ENCODE assay signal across 1 cellular context in the genomic region with DNA sequence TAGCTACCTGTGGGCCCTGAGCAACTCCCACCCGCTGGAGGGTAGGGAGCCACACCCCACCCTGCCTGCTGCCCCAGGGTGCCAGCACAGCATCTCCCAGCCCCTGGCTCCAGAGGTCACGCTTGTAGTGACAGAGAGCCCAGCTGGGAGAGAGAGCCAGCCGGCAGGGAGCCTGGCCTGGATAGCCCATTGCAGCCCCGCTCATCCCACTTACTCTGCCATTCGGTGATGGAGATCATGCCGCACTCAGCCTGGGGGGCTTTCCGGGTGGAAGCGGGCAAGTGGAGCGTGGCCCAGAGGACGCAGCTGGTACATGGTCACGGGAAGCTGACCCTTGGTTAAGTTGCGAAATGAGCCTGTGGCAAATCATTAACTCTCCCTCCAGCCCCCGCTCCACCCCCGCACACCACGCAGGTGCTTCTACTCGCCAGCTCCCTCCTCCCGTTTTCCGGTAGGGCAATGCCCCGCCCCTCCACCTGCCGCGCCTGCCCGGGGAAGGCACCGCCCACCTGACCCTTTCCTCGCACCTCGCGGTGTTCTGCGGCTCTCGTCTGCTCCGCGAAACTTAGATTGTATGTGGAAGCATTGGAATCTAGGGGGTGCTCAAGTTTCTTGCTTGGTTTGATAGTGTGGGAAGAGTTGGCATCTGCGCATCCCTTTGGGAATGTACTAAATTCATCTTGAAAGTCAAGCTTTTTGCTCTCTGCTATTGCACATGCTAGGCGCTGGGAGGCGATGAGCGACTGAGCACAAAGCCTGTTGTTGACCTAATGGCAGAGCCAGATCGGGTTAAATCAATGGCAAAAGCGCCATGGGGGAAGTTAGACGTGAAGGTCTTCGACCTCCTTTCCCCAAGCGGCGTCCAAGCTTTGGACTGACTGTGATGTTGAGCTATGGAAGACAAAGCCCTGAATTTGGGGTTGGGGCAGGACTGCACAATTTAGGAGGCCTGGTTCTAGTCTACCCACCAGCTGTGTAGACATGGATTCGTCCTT.
TF ChIP-seq lines count a peak whose summit lies in the region.

A gene with protein sequence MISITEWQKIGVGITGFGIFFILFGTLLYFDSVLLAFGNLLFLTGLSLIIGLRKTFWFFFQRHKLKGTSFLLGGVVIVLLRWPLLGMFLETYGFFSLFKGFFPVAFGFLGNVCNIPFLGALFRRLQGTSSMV (minus strand): TSS at position 321 of the 995 bp plus-strand sequence. CDS start 82 bp downstream, at position 239.

TF ChIP-seq in WTC11, 78 proteins besides CTCF, POLR2A, EP300 and RAD21 (continued from another document):
- TF ChIP-seq, protein P1, sequence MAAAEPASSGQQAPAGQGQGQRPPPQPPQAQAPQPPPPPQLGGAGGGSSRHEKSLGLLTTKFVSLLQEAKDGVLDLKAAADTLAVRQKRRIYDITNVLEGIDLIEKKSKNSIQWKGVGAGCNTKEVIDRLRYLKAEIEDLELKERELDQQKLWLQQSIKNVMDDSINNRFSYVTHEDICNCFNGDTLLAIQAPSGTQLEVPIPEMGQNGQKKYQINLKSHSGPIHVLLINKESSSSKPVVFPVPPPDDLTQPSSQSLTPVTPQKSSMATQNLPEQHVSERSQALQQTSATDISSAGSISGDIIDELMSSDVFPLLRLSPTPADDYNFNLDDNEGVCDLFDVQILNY (CRISPR knock-in tag; IDR thresholded peaks at IDR 0.05), result 0 out of 2 replicates have a peak, but pooled peaks have one; percentile 77
- TF ChIP-seq, protein P2, sequence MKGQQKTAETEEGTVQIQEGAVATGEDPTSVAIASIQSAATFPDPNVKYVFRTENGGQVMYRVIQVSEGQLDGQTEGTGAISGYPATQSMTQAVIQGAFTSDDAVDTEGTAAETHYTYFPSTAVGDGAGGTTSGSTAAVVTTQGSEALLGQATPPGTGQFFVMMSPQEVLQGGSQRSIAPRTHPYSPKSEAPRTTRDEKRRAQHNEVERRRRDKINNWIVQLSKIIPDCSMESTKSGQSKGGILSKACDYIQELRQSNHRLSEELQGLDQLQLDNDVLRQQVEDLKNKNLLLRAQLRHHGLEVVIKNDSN (CRISPR knock-in tag; IDR thresholded peaks at IDR 0.05), result peak; percentile 68; the same call in 1 of the 2 replicates
- TF ChIP-seq SP1 (CRISPR knock-in tag; conservative IDR thresholded peaks at IDR 0.05) (peak; percentile 95), ESRRA (CRISPR knock-in tag; IDR thresholded peaks at IDR 0.05; ENCODE audit: borderline replicate concordance) (no peak), ZBTB21 (CRISPR knock-in tag; IDR thresholded peaks at IDR 0.05; ENCODE audit: borderline replicate concordance) (peak; percentile 89; the same call in 1 of the 2 replicates), PRRX2 (CRISPR knock-in tag; IDR thresholded peaks at IDR 0.05) (no peak), TCF7 (CRISPR knock-in tag; IDR thresholded peaks at IDR 0.05; ENCODE audit: low read depth) (no peak), ZNF416 (CRISPR knock-in tag; IDR thresholded peaks at IDR 0.05) (no peak), ZNF219 (CRISPR knock-in tag; IDR thresholded peaks at IDR 0.05; ENCODE audit: borderline replicate concordance) (no peak), GRHL2 (CRISPR knock-in tag; IDR thresholded peaks at IDR 0.05; ENCODE audit: insufficient replicate concordance, severe bottlenecking) (no peak), TP53 (CRISPR knock-in tag; IDR thresholded peaks at IDR 0.05) (0 out of 2 replicates have a peak, but pooled peaks have one; percentile 78), RELA (CRISPR knock-in tag; IDR thresholded peaks at IDR 0.05; ENCODE audit: borderline replicate concordance) (no peak), ZNF317 (CRISPR knock-in tag; IDR thresholded peaks at IDR 0.05; ENCODE audit: borderline replicate concordance, low read depth) (no peak), NFATC4 (CRISPR knock-in tag; IDR thresholded peaks at IDR 0.05) (no peak), TEAD4 (CRISPR knock-in tag; IDR thresholded peaks at IDR 0.05) (no peak), CREB1 (CRISPR knock-in tag; IDR thresholded peaks at IDR 0.05) (peak; percentile 71; the same call in 1 of the 2 replicates), KAT7 (CRISPR knock-in tag; IDR thresholded peaks at IDR 0.05; ENCODE audit: borderline replicate concordance) (0 out of 2 replicates have a peak, but pooled peaks have one; percentile 31), OVOL2 (CRISPR knock-in tag; IDR thresholded peaks at IDR 0.05; ENCODE audit: borderline replicate concordance) (no peak), IRF2 (CRISPR knock-in tag; IDR thresholded peaks at IDR 0.05; ENCODE audit: borderline replicate concordance, low read depth) (no peak), ZNF396 (CRISPR knock-in tag; IDR thresholded peaks at IDR 0.05; ENCODE audit: borderline replicate concordance) (no peak), MXD4 (CRISPR knock-in tag; IDR thresholded peaks at IDR 0.05; ENCODE audit: borderline replicate concordance) (no peak), EMX1 (CRISPR knock-in tag; IDR thresholded peaks at IDR 0.05) (no peak), CREM (CRISPR knock-in tag; IDR thresholded peaks at IDR 0.05) (peak; percentile 69; the same call in 1 of the 2 replicates), HMGA2 (CRISPR knock-in tag; IDR thresholded peaks at IDR 0.05) (no peak), ZNF671 (CRISPR knock-in tag; IDR thresholded peaks at IDR 0.05) (no peak), SOX15 (CRISPR knock-in tag; IDR thresholded peaks at IDR 0.05) (no peak), FOXK1 (CRISPR knock-in tag; IDR thresholded peaks at IDR 0.05) (peak; percentile 83), NFYB (CRISPR knock-in tag; conservative IDR thresholded peaks at IDR 0.05; ENCODE audit: low read depth) (no peak; the same call in 1 of the 2 replicates), CBFB (CRISPR knock-in tag; IDR thresholded peaks at IDR 0.05; ENCODE audit: low read depth) (0 out of 2 replicates have a peak, but pooled peaks have one; percentile 52), ATF1 (CRISPR knock-in tag; IDR thresholded peaks at IDR 0.05) (no peak), MYBL2 (CRISPR knock-in tag; IDR thresholded peaks at IDR 0.05) (peak; percentile 61; the same call in 1 of the 2 replicates), TEAD1 (CRISPR knock-in tag; IDR thresholded peaks at IDR 0.05) (peak; percentile 86)
- TF ChIP-seq, protein P3, sequence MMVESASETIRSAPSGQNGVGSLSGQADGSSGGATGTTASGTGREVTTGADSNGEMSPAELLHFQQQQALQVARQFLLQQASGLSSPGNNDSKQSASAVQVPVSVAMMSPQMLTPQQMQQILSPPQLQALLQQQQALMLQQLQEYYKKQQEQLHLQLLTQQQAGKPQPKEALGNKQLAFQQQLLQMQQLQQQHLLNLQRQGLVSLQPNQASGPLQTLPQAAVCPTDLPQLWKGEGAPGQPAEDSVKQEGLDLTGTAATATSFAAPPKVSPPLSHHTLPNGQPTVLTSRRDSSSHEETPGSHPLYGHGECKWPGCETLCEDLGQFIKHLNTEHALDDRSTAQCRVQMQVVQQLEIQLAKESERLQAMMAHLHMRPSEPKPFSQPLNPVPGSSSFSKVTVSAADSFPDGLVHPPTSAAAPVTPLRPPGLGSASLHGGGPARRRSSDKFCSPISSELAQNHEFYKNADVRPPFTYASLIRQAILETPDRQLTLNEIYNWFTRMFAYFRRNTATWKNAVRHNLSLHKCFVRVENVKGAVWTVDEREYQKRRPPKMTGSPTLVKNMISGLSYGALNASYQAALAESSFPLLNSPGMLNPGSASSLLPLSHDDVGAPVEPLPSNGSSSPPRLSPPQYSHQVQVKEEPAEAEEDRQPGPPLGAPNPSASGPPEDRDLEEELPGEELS (CRISPR knock-in tag; IDR thresholded peaks at IDR 0.05), result peak; percentile 93
- TF ChIP-seq, protein P4, sequence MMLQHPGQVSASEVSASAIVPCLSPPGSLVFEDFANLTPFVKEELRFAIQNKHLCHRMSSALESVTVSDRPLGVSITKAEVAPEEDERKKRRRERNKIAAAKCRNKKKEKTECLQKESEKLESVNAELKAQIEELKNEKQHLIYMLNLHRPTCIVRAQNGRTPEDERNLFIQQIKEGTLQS (CRISPR knock-in tag; conservative IDR thresholded peaks at IDR 0.05), result no peak
- TF ChIP-seq, protein P5, sequence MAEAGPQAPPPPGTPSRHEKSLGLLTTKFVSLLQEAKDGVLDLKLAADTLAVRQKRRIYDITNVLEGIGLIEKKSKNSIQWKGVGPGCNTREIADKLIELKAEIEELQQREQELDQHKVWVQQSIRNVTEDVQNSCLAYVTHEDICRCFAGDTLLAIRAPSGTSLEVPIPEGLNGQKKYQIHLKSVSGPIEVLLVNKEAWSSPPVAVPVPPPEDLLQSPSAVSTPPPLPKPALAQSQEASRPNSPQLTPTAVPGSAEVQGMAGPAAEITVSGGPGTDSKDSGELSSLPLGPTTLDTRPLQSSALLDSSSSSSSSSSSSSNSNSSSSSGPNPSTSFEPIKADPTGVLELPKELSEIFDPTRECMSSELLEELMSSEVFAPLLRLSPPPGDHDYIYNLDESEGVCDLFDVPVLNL (CRISPR knock-in tag; IDR thresholded peaks at IDR 0.05; ENCODE audit: borderline replicate concordance, low read depth), result no peak
- TF ChIP-seq, protein P6, sequence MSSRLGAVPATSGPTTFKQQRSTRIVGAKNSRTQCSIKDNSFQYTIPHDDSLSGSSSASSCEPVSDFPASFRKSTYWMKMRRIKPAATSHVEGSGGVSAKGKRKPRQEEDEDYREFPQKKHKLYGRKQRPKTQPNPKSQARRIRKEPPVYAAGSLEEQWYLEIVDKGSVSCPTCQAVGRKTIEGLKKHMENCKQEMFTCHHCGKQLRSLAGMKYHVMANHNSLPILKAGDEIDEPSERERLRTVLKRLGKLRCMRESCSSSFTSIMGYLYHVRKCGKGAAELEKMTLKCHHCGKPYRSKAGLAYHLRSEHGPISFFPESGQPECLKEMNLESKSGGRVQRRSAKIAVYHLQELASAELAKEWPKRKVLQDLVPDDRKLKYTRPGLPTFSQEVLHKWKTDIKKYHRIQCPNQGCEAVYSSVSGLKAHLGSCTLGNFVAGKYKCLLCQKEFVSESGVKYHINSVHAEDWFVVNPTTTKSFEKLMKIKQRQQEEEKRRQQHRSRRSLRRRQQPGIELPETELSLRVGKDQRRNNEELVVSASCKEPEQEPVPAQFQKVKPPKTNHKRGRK (CRISPR knock-in tag; IDR thresholded peaks at IDR 0.05; ENCODE audit: borderline replicate concordance), result no peak
- TF ChIP-seq, protein P7, sequence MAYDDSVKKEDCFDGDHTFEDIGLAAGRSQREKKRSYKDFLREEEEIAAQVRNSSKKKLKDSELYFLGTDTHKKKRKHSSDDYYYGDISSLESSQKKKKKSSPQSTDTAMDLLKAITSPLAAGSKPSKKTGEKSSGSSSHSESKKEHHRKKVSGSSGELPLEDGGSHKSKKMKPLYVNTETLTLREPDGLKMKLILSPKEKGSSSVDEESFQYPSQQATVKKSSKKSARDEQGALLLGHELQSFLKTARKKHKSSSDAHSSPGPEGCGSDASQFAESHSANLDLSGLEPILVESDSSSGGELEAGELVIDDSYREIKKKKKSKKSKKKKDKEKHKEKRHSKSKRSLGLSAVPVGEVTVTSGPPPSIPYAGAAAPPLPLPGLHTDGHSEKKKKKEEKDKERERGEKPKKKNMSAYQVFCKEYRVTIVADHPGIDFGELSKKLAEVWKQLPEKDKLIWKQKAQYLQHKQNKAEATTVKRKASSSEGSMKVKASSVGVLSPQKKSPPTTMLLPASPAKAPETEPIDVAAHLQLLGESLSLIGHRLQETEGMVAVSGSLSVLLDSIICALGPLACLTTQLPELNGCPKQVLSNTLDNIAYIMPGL (CRISPR knock-in tag; IDR thresholded peaks at IDR 0.05), result peak; percentile 26
- TF ChIP-seq, protein P8, sequence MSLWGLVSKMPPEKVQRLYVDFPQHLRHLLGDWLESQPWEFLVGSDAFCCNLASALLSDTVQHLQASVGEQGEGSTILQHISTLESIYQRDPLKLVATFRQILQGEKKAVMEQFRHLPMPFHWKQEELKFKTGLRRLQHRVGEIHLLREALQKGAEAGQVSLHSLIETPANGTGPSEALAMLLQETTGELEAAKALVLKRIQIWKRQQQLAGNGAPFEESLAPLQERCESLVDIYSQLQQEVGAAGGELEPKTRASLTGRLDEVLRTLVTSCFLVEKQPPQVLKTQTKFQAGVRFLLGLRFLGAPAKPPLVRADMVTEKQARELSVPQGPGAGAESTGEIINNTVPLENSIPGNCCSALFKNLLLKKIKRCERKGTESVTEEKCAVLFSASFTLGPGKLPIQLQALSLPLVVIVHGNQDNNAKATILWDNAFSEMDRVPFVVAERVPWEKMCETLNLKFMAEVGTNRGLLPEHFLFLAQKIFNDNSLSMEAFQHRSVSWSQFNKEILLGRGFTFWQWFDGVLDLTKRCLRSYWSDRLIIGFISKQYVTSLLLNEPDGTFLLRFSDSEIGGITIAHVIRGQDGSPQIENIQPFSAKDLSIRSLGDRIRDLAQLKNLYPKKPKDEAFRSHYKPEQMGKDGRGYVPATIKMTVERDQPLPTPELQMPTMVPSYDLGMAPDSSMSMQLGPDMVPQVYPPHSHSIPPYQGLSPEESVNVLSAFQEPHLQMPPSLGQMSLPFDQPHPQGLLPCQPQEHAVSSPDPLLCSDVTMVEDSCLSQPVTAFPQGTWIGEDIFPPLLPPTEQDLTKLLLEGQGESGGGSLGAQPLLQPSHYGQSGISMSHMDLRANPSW (CRISPR knock-in tag; conservative IDR thresholded peaks at IDR 0.05; ENCODE audit: low read depth), result no peak
- TF ChIP-seq, protein P9, sequence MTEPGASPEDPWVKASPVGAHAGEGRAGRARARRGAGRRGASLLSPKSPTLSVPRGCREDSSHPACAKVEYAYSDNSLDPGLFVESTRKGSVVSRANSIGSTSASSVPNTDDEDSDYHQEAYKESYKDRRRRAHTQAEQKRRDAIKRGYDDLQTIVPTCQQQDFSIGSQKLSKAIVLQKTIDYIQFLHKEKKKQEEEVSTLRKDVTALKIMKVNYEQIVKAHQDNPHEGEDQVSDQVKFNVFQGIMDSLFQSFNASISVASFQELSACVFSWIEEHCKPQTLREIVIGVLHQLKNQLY (CRISPR knock-in tag; IDR thresholded peaks at IDR 0.05), result no peak
- TF ChIP-seq, protein P10, sequence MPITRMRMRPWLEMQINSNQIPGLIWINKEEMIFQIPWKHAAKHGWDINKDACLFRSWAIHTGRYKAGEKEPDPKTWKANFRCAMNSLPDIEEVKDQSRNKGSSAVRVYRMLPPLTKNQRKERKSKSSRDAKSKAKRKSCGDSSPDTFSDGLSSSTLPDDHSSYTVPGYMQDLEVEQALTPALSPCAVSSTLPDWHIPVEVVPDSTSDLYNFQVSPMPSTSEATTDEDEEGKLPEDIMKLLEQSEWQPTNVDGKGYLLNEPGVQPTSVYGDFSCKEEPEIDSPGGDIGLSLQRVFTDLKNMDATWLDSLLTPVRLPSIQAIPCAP (CRISPR knock-in tag; IDR thresholded peaks at IDR 0.05), result no peak
